ENCODE assay signal across 8 cellular contexts in the genomic region with DNA sequence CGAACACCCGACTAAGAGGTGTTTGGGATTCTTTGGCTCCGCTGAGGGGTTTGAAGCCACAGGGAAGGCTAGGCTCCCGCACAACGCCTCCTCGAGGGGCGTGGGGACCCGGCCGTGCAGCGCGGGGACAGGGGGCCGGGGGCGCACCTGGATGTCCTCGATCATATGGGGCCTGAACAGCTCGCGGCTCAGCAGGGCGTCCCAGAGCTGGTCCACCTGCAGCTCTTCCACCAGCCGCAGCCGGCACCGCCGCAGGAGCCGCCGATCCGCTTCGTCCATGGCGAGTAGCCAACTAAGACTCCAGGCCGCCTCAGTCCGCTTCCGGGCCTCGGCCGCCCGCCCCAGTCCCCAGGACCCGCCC. TPM values are rescaled to one million over a fixed set of nuclear protein-coding genes. Genes with fewer than 3 reads are reported as not detected.
DNase-seq lines count a peak whose midpoint lies in the region; ATAC-seq, FAIRE-seq and TF ChIP-seq lines count a peak whose summit lies in the region.

TSS of gene CASP9 (minus strand) at position 294 of the 361 bp plus-strand sequence. CDS start at position 279, 15 bp downstream.

- peak within 1 kb of the TSS; percentile 98 for H3K27ac ChIP-seq in muscle layer of colon (ENCODE audit: low read depth, low read length)

- H3K9me3 Mint-ChIP-seq in dendritic cell treated with granulocyte-macrophage colony-stimulating factor and Interleukin-4, amounts not matched to agents 40 ng/mL and 50 ng/mL, for 4 days, result no peaks in the 10 kb centered on the region

- peaks cover 29% of the 10 kb centered on the region for H3K4me1 ChIP-seq in muscle layer of colon (ENCODE audit: insufficient read depth, low read length)

- ATAC-seq in HG02970 (IDR thresholded peaks at IDR 0.05; ENCODE audit: low FRiP score, unreplicated experiment), result no peak
- ATAC-seq in GM18520 (IDR thresholded peaks at IDR 0.05; ENCODE audit: unreplicated experiment), result no peak

- H3K4me3 Mint-ChIP-seq in dendritic cell treated with granulocyte-macrophage colony-stimulating factor and Interleukin-4, amounts not matched to agents 40 ng/mL and 50 ng/mL, for 4 days, result peak within 1 kb of the TSS; percentile 84

- TF ChIP-seq CTCF in D721Med (IDR thresholded peaks at IDR 0.05; ENCODE audit: insufficient read depth, missing control alignments), result no peak

- peaks cover 10% of the 10 kb centered on the region for H3K36me3 Mint-ChIP-seq in dendritic cell treated with granulocyte-macrophage colony-stimulating factor and Interleukin-4, amounts not matched to agents 40 ng/mL and 50 ng/mL, for 4 days (ENCODE audit: low read depth)

- peak within 1 kb of the TSS; percentile 77 to 97 for H3K4me3 ChIP-seq in muscle layer of colon (ENCODE audit: low read depth in 1 of 2, low read length in 2 of 2)

- no peaks in the 10 kb centered on the region for H3K36me3 ChIP-seq in muscle layer of colon (ENCODE audit: insufficient read depth, low read length)

- peak within 1 kb of the TSS; percentile 47 for H3K9ac ChIP-seq in muscle layer of colon (ENCODE audit: low read length)

- H3K27ac Mint-ChIP-seq in dendritic cell treated with granulocyte-macrophage colony-stimulating factor and Interleukin-4, amounts not matched to agents 40 ng/mL and 50 ng/mL, for 4 days, result peak within 1 kb of the TSS; percentile 96

- peaks cover 52% of the 10 kb centered on the region for H3K4me1 Mint-ChIP-seq in dendritic cell treated with granulocyte-macrophage colony-stimulating factor and Interleukin-4, amounts not matched to agents 40 ng/mL and 50 ng/mL, for 4 days (ENCODE audit: low read depth)

- DNase-seq in GM12891 (ENCODE audit: insufficient read length, low spot score) (no peak), NCI-H1930 (lab: John Stamatoyannopoulos, UW) (peak; percentile 51 to 64), D721Med (ENCODE audit: insufficient read length, low spot score) (no peak), globus pallidus (ENCODE audit: low spot score) (no peak)

- H3K9me3 ChIP-seq in muscle layer of colon (ENCODE audit: low read length), result no peaks in the 10 kb centered on the region

- H3K27me3 Mint-ChIP-seq in dendritic cell treated with granulocyte-macrophage colony-stimulating factor and Interleukin-4, amounts not matched to agents 40 ng/mL and 50 ng/mL, for 4 days, result no peaks in the 10 kb centered on the region

- intact Hi-C loops in dendritic cell treated with granulocyte-macrophage colony-stimulating factor and Interleukin-4, amounts not matched to agents 40 ng/mL and 50 ng/mL, for 4 days (cut with micrococcal nuclease), result loop anchor here (10.0 kb wide), 1 partner anchor 161 kb away; the partner anchor contains the start of gene PLEKHM2

- TF ChIP-seq POLR2A in GM12891 (IDR thresholded peaks at IDR 0.05; ENCODE audit: low read depth, low read length), result peak; percentile 79

- no peaks in the 10 kb centered on the region for H3K27me3 ChIP-seq in muscle layer of colon (ENCODE audit: control insufficient read depth in 1 of 2, insufficient read depth in 2 of 2, low read length in 2 of 2)

- FAIRE-seq in GM12891 (lab: Jason Lieb, UNC), result no peak
- FAIRE-seq in D721Med (lab: Jason Lieb, UNC), result no peak

TF ChIP-seq in GM12891, 5 proteins besides CTCF, POLR2A, EP300 and RAD21:
- 0 out of 2 replicates have a peak, but pooled peaks have one; percentile 33 for TF ChIP-seq POU2F2 (IDR thresholded peaks at IDR 0.05; ENCODE audit: low read depth, low read length)
- peak; percentile 71; the same call in 1 of the 2 replicates for TF ChIP-seq TAF1 (IDR thresholded peaks at IDR 0.05; ENCODE audit: low read depth, low read length)
- peak; percentile 59 for TF ChIP-seq POLR2AphosphoS5 (IDR thresholded peaks at IDR 0.05; ENCODE audit: low read depth, low read length)
- no peak for TF ChIP-seq PAX5 (IDR thresholded peaks at IDR 0.05; ENCODE audit: insufficient read depth, low read length, severe bottlenecking)

RNA-seq across cellular contexts. Expression of gene CASP9, which starts in this region (rescaled TPM):
- polyA plus RNA-seq in GM12891 (2012; ENCODE audit: low read depth, missing spikeins), result 6.1 TPM

Comparison
In these comparisons a context has a peak if more than half of its experiments do, and no peak if none do; other contexts are left out.
1. DNase-seq: peak in NCI-H1930 (2 of 2); none in GM12891 (single experiment), D721Med (single experiment) and globus pallidus (single experiment).